Comparison of ENCODE assay signal across 1 cellular context in genomic region chr15:93837450-93837849, GRCh38.
TF ChIP-seq lines count a peak whose summit lies in the region.

No MANE protein-coding gene starts in this region.

TF ChIP-seq in H1, 55 proteins besides CTCF, POLR2A, EP300 and RAD21 (continued from another document):
- TF ChIP-seq CHD7 (IDR thresholded peaks at IDR 0.05; ENCODE audit: insufficient replicate concordance, low read length), result no peak
- no peak for TF ChIP-seq RNF2 (IDR thresholded peaks at IDR 0.05; ENCODE audit: borderline replicate concordance, low read depth, low read length, missing control alignments, poor library complexity, severe bottlenecking)
- no peak for TF ChIP-seq JUND (IDR thresholded peaks at IDR 0.05; ENCODE audit: low read length)
- TF ChIP-seq SRF (IDR thresholded peaks at IDR 0.05; ENCODE audit: low read depth, low read length), result no peak
- no peak for TF ChIP-seq TEAD4 (IDR thresholded peaks at IDR 0.05; ENCODE audit: low read depth, low read length)
- TF ChIP-seq GABPA (IDR thresholded peaks at IDR 0.05; ENCODE audit: borderline replicate concordance, insufficient read depth, low read length), result no peak
- no peak for TF ChIP-seq POU5F1 (IDR thresholded peaks at IDR 0.05; ENCODE audit: low read depth, low read length)
- no peak for TF ChIP-seq BRCA1 (IDR thresholded peaks at IDR 0.05; ENCODE audit: low read depth, low read length)
- no peak for TF ChIP-seq TCF12 (IDR thresholded peaks at IDR 0.05; ENCODE audit: low read depth, low read length)
- TF ChIP-seq SIN3A (conservative IDR thresholded peaks at IDR 0.05 in 1 of 2, IDR thresholded peaks at IDR 0.05 in 1 of 2; ENCODE audit: low read depth in 1 of 2, low read length in 2 of 2), result no peak
- TF ChIP-seq KDM1A (IDR thresholded peaks at IDR 0.05; ENCODE audit: borderline replicate concordance, low read length), result no peak
- no peak for TF ChIP-seq SIRT6 (IDR thresholded peaks at IDR 0.05; ENCODE audit: low read length)
- TF ChIP-seq MAX (IDR thresholded peaks at IDR 0.05), result no peak
- TF ChIP-seq TAF1 (IDR thresholded peaks at IDR 0.05; ENCODE audit: low read depth, low read length), result no peak
